8 cellular contexts compared by ENCODE assay signal in genomic region chr20:8018928-8019177, GRCh38. TPM values are rescaled to one million over a fixed set of nuclear protein-coding genes. Genes with fewer than 3 reads are reported as not detected.
DNase-seq lines count a peak whose midpoint lies in the region; ATAC-seq and TF ChIP-seq lines count a peak whose summit lies in the region.

No MANE protein-coding gene starts in this region.

- H3K36me3 ChIP-seq in DND-41 (ENCODE audit: insufficient read depth, low read length) (no peaks in the 10 kb centered on the region), RWPE2 (ENCODE audit: low read depth) (no peaks in the 10 kb centered on the region), neuron (ENCODE audit: insufficient read depth, low read length) (no peaks in the 10 kb centered on the region)

- peak; percentile 30 for ATAC-seq in DND-41 (ENCODE audit: insufficient read depth, low read depth)
- ATAC-seq in GM21367 (IDR thresholded peaks at IDR 0.05; ENCODE audit: unreplicated experiment), result peak; percentile 7
- ATAC-seq in HG03558 (IDR thresholded peaks at IDR 0.05; ENCODE audit: extremely low read depth, unreplicated experiment), result peak; percentile 4
- peak; percentile 24 for ATAC-seq in RWPE2 (ENCODE audit: low read depth)

- no peaks in the 10 kb centered on the region for H3K27me3 ChIP-seq in DND-41 (ENCODE audit: insufficient read depth, low read length, poor library complexity)
- H3K27me3 ChIP-seq in RWPE2 (ENCODE audit: insufficient read depth, poor library complexity, severe bottlenecking), result no peaks in the 10 kb centered on the region
- H3K27me3 ChIP-seq in neuron (ENCODE audit: insufficient read depth, low read length), result no peaks in the 10 kb centered on the region

- TF ChIP-seq CTCF in DND-41 (IDR thresholded peaks at IDR 0.05; ENCODE audit: borderline replicate concordance, extremely low read depth, low read length, poor library complexity, severe bottlenecking) (peak; percentile 12), RWPE2 (IDR thresholded peaks at IDR 0.05; ENCODE audit: poor library complexity, severe bottlenecking) (no peak), epithelial cell of proximal tubule (conservative IDR thresholded peaks at IDR 0.05; ENCODE audit: low read depth, low read length) (no peak)

- 0 out of 2 replicates have a peak, but pooled peaks cover 2% of the 10 kb centered on the region for H3K79me2 ChIP-seq in DND-41 (ENCODE audit: insufficient read depth, low read length)

- peak overlapping the region; percentile 89 for H3K4me2 ChIP-seq in DND-41 (ENCODE audit: insufficient read depth, low read length)

- DNase-seq in DND-41, result no peak
- DNase-seq in RWPE2 (ENCODE audit: low spot score), result no peak
- no peak for DNase-seq in epithelial cell of proximal tubule (ENCODE audit: low read depth)
- no peak for DNase-seq in effector CD8-positive, alpha-beta T cell (lab: John Stamatoyannopoulos, UW)
- DNase-seq in hepatic stellate cell (ENCODE audit: low spot score), result no peak

- H3K9me3 ChIP-seq in DND-41 (ENCODE audit: insufficient read depth, low read length, severe bottlenecking), result no peaks in the 10 kb centered on the region
- H3K9me3 ChIP-seq in RWPE2 (ENCODE audit: severe bottlenecking), result no peaks in the 10 kb centered on the region
- H3K9me3 ChIP-seq in neuron (ENCODE audit: low read length), result no peaks in the 10 kb centered on the region

- H4K20me1 ChIP-seq in DND-41 (ENCODE audit: insufficient read depth, low read length), result no peaks in the 10 kb centered on the region; the same call in 1 of the 2 replicates

- H3K4me1 ChIP-seq in DND-41 (ENCODE audit: insufficient read depth, low read length) (peaks cover 35% of the 10 kb centered on the region), RWPE2 (ENCODE audit: insufficient read depth, poor library complexity, severe bottlenecking) (peaks cover 15% of the 10 kb centered on the region), neuron (ENCODE audit: insufficient read depth, low read length) (peaks cover 15% of the 10 kb centered on the region)

- H3K9ac ChIP-seq in DND-41 (ENCODE audit: low read depth, low read length), result peak overlapping the region; percentile 94

- H3K4me3 ChIP-seq in DND-41 (ENCODE audit: low read depth in 1 of 2, low read length in 2 of 2) (peak overlapping the region; percentile 47 to 72), RWPE2 (ENCODE audit: severe bottlenecking) (peak overlapping the region; percentile 78), epithelial cell of proximal tubule (ENCODE audit: low read depth, low read length) (peak overlapping the region; percentile 70), neuron (ENCODE audit: low read length) (peak overlapping the region; percentile 63)

- H2AFZ ChIP-seq in DND-41 (ENCODE audit: low read depth, low read length) (peak overlapping the region; percentile 94), neuron (ENCODE audit: low read depth, low read length) (peak overlapping the region; percentile 68)

- H3K27ac ChIP-seq in DND-41 (ENCODE audit: low read length) (peak overlapping the region; percentile 81), RWPE2 (ENCODE audit: poor library complexity, severe bottlenecking) (peak overlapping the region; percentile 69)

RNA-seq across cellular contexts. Expression of gene TMX4, which starts 0.7 kb away (rescaled TPM):
- total RNA-seq in epithelial cell of proximal tubule, result 15.3 and 23.5 TPM in 2 replicates
